ENCODE assay signal across 21 cellular contexts in the genomic region with DNA sequence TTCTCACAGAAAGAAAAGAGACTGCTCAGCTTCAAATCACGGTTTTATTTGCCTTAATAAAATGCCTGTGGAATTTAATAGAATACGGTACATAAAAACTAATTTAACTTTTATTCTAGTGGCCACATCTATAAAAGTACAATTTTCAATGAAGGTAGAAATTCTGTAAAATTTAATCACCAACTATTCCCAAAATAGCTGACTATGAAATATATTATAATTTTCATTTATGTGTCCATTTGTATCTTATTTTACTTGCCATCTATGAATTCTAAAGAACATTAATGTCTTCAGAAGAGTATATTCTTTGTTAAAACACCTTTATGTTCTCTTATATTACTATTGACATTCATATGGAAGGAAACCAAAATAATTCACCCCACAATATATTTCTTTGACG.
"Had no signal": no experiment of that assay in that cellular context is flagged by ENCODE, and none has a peak within 500 bp of the region (broad histone marks: within the 10 kb centered on the region; RNA-seq: fewer than 3 reads in every experiment).

No MANE protein-coding gene starts in this region.

- DNase-seq: NCI-H1092; NCI-H1105 treated with DMSO at 0.1 percent for 48 hours; NCI-H1417 treated with DMSO at 0.1 percent for 48 hours; NCI-H187; NCI-H2029; NCI-H2081 treated with DMSO at 0.1 percent for 48 hours; NCI-H2171; NCI-H226; NCI-H446; NCI-H510A; NCI-H524 treated with DMSO at 0.1 percent for 48 hours; NCI-H69; NCI-H774; NK-92 treated with Interleukin-12 subunit alpha and Interleukin-12 subunit beta, amount 100 ng/mL, for 24 hours; Right ventricle myocardium superior; SIG-M5 had no signal

- FAIRE-seq: HTR-8/SVneo, RCC 7860 had no signal

- H3K4me3 ChIP-seq: SJSA1, SK-N-MC had no signal

- H3K27me3 ChIP-seq: SJSA1 had no signal

- H3K9me3 ChIP-seq: SJSA1 had no signal

- H3K27ac ChIP-seq: HL-60, SJSA1, SK-N-MC had no signal

- H3K4me1 ChIP-seq: SJSA1 had no signal

- H3K36me3 ChIP-seq: SJSA1 had no signal
